Comparison of ENCODE assay signal across 1 cellular context in genomic region chr11:65506770-65507485, GRCh38.
TF ChIP-seq lines count a peak whose summit lies in the region.

No MANE protein-coding gene starts in this region.

TF ChIP-seq in K562, 482 proteins besides CTCF, POLR2A, EP300 and RAD21 (continued from another document and continues in another):
- TF ChIP-seq HINFP (tag; conservative IDR thresholded peaks at IDR 0.05; ENCODE audit: low read depth) (peak; percentile 39; the same call in 1 of the 2 replicates), ZFP91 (CRISPR knock-in tag; IDR thresholded peaks at IDR 0.05) (no peak), WHSC1 (IDR thresholded peaks at IDR 0.05; ENCODE audit: low read length) (no peak), MCM3 (IDR thresholded peaks at IDR 0.05) (no peak), PHB (CRISPR knock-in tag; IDR thresholded peaks at IDR 0.05) (peak; percentile 99), TAF1 (IDR thresholded peaks at IDR 0.05; ENCODE audit: control insufficient read depth, extremely low read depth, insufficient read depth, low read length, severe bottlenecking) (peak; percentile 89), PYGO2 (tag; IDR thresholded peaks at IDR 0.05) (peak; percentile 58; the same call in 1 of the 2 replicates), ZBTB17 (CRISPR knock-in tag; IDR thresholded peaks at IDR 0.05) (peak; percentile 96), ZFPM2 (CRISPR knock-in tag; IDR thresholded peaks at IDR 0.05) (peak; percentile 97), ZNF398 (CRISPR knock-in tag; IDR thresholded peaks at IDR 0.05) (0 out of 2 replicates have a peak, but pooled peaks have one; percentile 3), NR0B1 (IDR thresholded peaks at IDR 0.05; ENCODE audit: partially characterized antibody) (no peak), USF2 (CRISPR knock-in tag; IDR thresholded peaks at IDR 0.05) (no peak), NR3C1 (CRISPR knock-in tag; IDR thresholded peaks at IDR 0.05) (0 out of 2 replicates have a peak, but pooled peaks have one; percentile 23), DLX4 (CRISPR knock-in tag; IDR thresholded peaks at IDR 0.05) (peak; percentile 92), THRB (CRISPR knock-in tag; conservative IDR thresholded peaks at IDR 0.05) (peak; percentile 100), PTBP1 (IDR thresholded peaks at IDR 0.05; ENCODE audit: low read depth, low read length) (peak; percentile 98), ZNF23 (CRISPR knock-in tag; IDR thresholded peaks at IDR 0.05) (peak; percentile 85), GABPB1 (CRISPR knock-in tag; IDR thresholded peaks at IDR 0.05) (peak; percentile 78; the same call in 1 of the 2 replicates), DMBX1 (CRISPR knock-in tag; IDR thresholded peaks at IDR 0.05; ENCODE audit: borderline replicate concordance) (peak; percentile 48), ZNF316 (IDR thresholded peaks at IDR 0.05) (no peak), SP2 (IDR thresholded peaks at IDR 0.05; ENCODE audit: extremely low read depth, low read depth, low read length, poor library complexity, severe bottlenecking) (peak; percentile 21), VEZF1 (CRISPR knock-in tag; IDR thresholded peaks at IDR 0.05) (no peak), ZNF140 (CRISPR knock-in tag; IDR thresholded peaks at IDR 0.05) (no peak), ZNF407 (IDR thresholded peaks at IDR 0.05; ENCODE audit: low read depth) (no peak), BACH1 (tag; IDR thresholded peaks at IDR 0.05) (no peak; the same call in 1 of the 2 replicates), MYNN (IDR thresholded peaks at IDR 0.05) (peak; percentile 59), MYNN (CRISPR knock-in tag; IDR thresholded peaks at IDR 0.05) (no peak), COPS2 (conservative IDR thresholded peaks at IDR 0.05) (no peak), ZNF586 (CRISPR knock-in tag; conservative IDR thresholded peaks at IDR 0.05) (peak; percentile 92), RBM17 (IDR thresholded peaks at IDR 0.05; ENCODE audit: borderline replicate concordance, low read depth, low read length) (no peak; the same call in 1 of the 2 replicates), ETV6 (IDR thresholded peaks at IDR 0.05; ENCODE audit: borderline replicate concordance in 1 of 2, low read depth in 2 of 2, low read length in 1 of 2) (peak in 1 of 2 experiments; percentile 68; a peak in 2 of 4 replicates), ETV6 (CRISPR knock-in tag; IDR thresholded peaks at IDR 0.05; ENCODE audit: borderline replicate concordance) (peak; percentile 38; the same call in 1 of the 2 replicates), MCM5 (IDR thresholded peaks at IDR 0.05; ENCODE audit: low read depth) (no peak), ZNF592 (IDR thresholded peaks at IDR 0.05) (no peak), NRF1 (conservative IDR thresholded peaks at IDR 0.05 in 1 of 2, IDR thresholded peaks at IDR 0.05 in 1 of 2) (no peak; a peak in 1 of 4 replicates)
